17 cellular contexts compared by ENCODE assay signal in the genomic region with DNA sequence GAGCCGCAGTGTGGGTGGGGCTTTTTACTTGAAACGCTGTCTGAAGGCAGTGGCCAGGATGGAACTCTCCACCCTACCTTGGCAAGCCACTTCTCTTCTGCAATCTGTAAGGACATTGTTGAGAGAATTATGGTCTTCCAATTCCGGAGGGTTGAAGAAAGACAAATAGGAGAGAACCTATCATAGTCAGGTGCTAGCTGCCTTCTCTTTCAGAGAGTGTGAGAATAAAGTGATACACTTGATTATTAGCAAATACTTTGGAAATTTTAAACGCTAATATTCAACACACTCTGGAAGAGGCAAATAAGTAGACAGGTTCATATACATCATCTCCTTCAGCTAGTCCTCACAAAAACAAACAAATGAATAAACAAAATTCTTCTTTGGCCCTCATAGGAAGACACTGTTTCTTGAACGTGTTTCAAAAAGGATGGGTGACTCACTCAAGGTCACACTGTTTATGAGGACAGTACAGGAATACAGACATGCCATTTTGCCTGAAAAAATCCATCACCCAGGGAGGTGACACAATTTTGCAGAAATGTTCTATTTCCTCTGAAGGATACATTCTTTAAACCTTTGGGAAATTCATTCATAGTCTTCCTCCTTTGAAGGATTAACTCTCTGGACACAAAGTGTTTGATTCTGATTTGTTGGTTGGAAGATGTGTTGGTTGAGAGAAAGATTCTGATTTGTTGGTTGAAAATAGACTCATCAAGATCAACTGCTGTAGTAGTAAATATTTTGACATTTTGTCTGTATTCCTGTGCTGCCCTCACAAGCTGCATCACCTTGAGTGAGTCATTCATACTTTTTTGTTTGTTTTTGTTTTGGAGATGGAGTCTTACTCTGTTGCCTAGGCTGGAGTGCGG. TPM values are rescaled to one million over a fixed set of nuclear protein-coding genes. Genes with fewer than 3 reads are reported as not detected.
DNase-seq lines count a peak whose midpoint lies in the region; ATAC-seq and TF ChIP-seq lines count a peak whose summit lies in the region.
"Had no signal": no experiment of that assay in that cellular context is flagged by ENCODE, and none has a peak within 500 bp of the region (broad histone marks: within the 10 kb centered on the region; RNA-seq: fewer than 3 reads in every experiment).

No MANE protein-coding gene starts in this region.

- H4K20me1 ChIP-seq in PC-9 (ENCODE audit: insufficient read depth): no peaks in the 10 kb centered on the region

- peak; percentile 16 for ATAC-seq in GM18505 (IDR thresholded peaks at IDR 0.05; ENCODE audit: unreplicated experiment)
- ATAC-seq: Right ventricle myocardium inferior, T-helper 17 cell had no signal

- H3K36me3 ChIP-seq in PC-9 (ENCODE audit: low read depth): no peaks in the 10 kb centered on the region
- H3K36me3 ChIP-seq: gastrocnemius medialis had no signal

- peak overlapping the region; percentile 33 for H3K4me2 ChIP-seq in PC-9

- no peak for TF ChIP-seq CTCF in PC-9 (conservative IDR thresholded peaks at IDR 0.05)

- DNase-seq in AG08395 (ENCODE audit: low spot score) (peak; percentile 30), PC-9 (no peak), iris pigment epithelial cell (ENCODE audit: low read depth) (peak; percentile 29), NCI-H2107 (lab: John Stamatoyannopoulos, UW) (no peak), UCSD-AML1 (lab: John Stamatoyannopoulos, UW; ENCODE audit: unreplicated experiment) (no peak), dedifferentiated amniotic fluid mesenchymal stem cell (ENCODE audit: extremely low spot score) (no peak), COLO668 (lab: John Stamatoyannopoulos, UW; ENCODE audit: unreplicated experiment) (no peak)
- DNase-seq: activated CD4-positive, alpha-beta T cell treated with anti-CD3 and anti-CD28 coated beads for 1 hour; effector memory CD4-positive, alpha-beta T cell; gastrocnemius medialis; NCI-H1417 treated with DMSO at 0.1 percent for 48 hours; NCI-H345; psoas muscle; T-helper 17 cell had no signal

- no peaks in the 10 kb centered on the region for H3K79me2 ChIP-seq in PC-9 (ENCODE audit: low read depth)

- POLR2A ChIA-PET in PC-9 (lab: Charles Lee; ENCODE audit: unreplicated experiment): interaction anchor here (0.6 kb wide), 1 partner anchor 20 kb away, joined by 10 read pairs; no protein-coding TSS in a partner anchor

- no peaks in the 10 kb centered on the region for H3K9me3 ChIP-seq in PC-9 (ENCODE audit: insufficient read depth, low read depth)
- H3K9me3 ChIP-seq: gastrocnemius medialis, psoas muscle had no signal

- H3K27ac ChIP-seq in PC-9: 0 out of 2 replicates have a peak overlapping the region, but pooled peaks have one; percentile 20
- H3K27ac ChIP-seq: gastrocnemius medialis, psoas muscle had no signal

- peaks cover 15% of the 10 kb centered on the region for H3F3A ChIP-seq in PC-9 (ENCODE audit: insufficient read depth, low read depth)

- H2AFZ ChIP-seq in PC-9: no peak overlapping the region

- CTCF ChIA-PET in PC-9 (lab: Charles Lee): no interaction called here

- H3K9me2 ChIP-seq in PC-9 (ENCODE audit: insufficient read depth): no peaks in the 10 kb centered on the region

- intact Hi-C loops in PC-9 (cut with micrococcal nuclease; ENCODE audit: unreplicated experiment): no loop called here

- TF ChIP-seq POLR2A in GM18505 (IDR thresholded peaks at IDR 0.05; ENCODE audit: borderline replicate concordance, extremely low read depth, insufficient read depth, insufficient read length): no peak

- H3K4me1 ChIP-seq in PC-9 (replicated peaks; ENCODE audit: insufficient read depth): peaks cover 22% of the 10 kb centered on the region
- H3K4me1 ChIP-seq: gastrocnemius medialis, psoas muscle had no signal

- no peak overlapping the region for H3K4me3 ChIP-seq in PC-9
- H3K4me3 ChIP-seq: gastrocnemius medialis, psoas muscle had no signal

- no TSS peak for BruUV-seq in PC-9 (replicated peaks; lab: Mats Ljungman, UMichigan)

- no peaks in the 10 kb centered on the region for H3K27me3 ChIP-seq in PC-9 (ENCODE audit: insufficient read depth, low read depth)
- H3K27me3 ChIP-seq: gastrocnemius medialis had no signal

RNA-seq across cellular contexts. Expression of a gene that starts 2.2 kb away (rescaled TPM):
- total RNA-seq in PC-9 (2021): 5.0 and 8.4 TPM in 2 replicates
- total RNA-seq: H1 had no signal

RNA-seq across cellular contexts. Expression of a gene that starts 48.6 kb away (rescaled TPM):
- 29.6 and 38.7 TPM in 2 replicates for total RNA-seq in PC-9 (2021)

RNA-seq across cellular contexts. Expression of a gene that starts 57.5 kb away (rescaled TPM):
- total RNA-seq in PC-9 (2021): not detected in 2 replicates
- total RNA-seq: gastrocnemius medialis, H1, psoas muscle, Right ventricle myocardium inferior, T-helper 17 cell had no signal

Comparison
In these comparisons a context has a peak if more than half of its experiments do, and no peak if none do; other contexts are left out.
1. DNase-seq: peak in AG08395 (single experiment) and iris pigment epithelial cell (single experiment); none in PC-9 (0 of 2), NCI-H2107 (single experiment), UCSD-AML1 (single experiment), dedifferentiated amniotic fluid mesenchymal stem cell (single experiment) and COLO668 (single experiment).